ENCODE assay signal across 8 cellular contexts in genomic region chr16:58487566-58488351, GRCh38. TPM values are rescaled to one million over a fixed set of nuclear protein-coding genes. Genes with fewer than 3 reads are reported as not detected.
DNase-seq lines count a peak whose midpoint lies in the region; ATAC-seq lines count a peak whose summit lies in the region.

No MANE protein-coding gene starts in this region.

- H3K4me1 ChIP-seq in ES-I3 (ENCODE audit: insufficient read depth, low read length): peaks cover 1% of the 10 kb centered on the region; the same call in 1 of the 2 replicates

- DNase-seq in NCI-H2171 (lab: John Stamatoyannopoulos, UW): peak; percentile 75
- DNase-seq in activated CD4-positive, CD25-positive, alpha-beta regulatory T cell treated with anti-CD3 and anti-CD28 coated beads, Interleukin-2, amount 50 U/mL, for 72 hours: peak; percentile 80
- peak; percentile 52 for DNase-seq in central memory CD4-positive, alpha-beta T cell
- DNase-seq in left lobe of liver (ENCODE audit: low spot score): peak; percentile 78
- DNase-seq in stimulated activated CD4-positive, alpha-beta T cell treated with anti-CD3 and anti-CD28 coated beads, Interleukin-2, amount 100 ng/mL, for 4 hours (ENCODE audit: low read depth): peak; percentile 54

- ATAC-seq in HG02759 (IDR thresholded peaks at IDR 0.05; ENCODE audit: unreplicated experiment) (peak; percentile 90), left lobe of liver (peak; percentile 98), HG02852 (IDR thresholded peaks at IDR 0.05; ENCODE audit: unreplicated experiment) (no peak)

- H3K9me3 ChIP-seq in ES-I3 (ENCODE audit: control insufficient read depth, insufficient read depth, low read length): no peaks in the 10 kb centered on the region

- peak overlapping the region; percentile 13; the same call in 1 of the 2 replicates for H3K9ac ChIP-seq in ES-I3 (ENCODE audit: low read depth, low read length)

- H3K36me3 ChIP-seq in ES-I3 (ENCODE audit: insufficient read depth, low read length): no peaks in the 10 kb centered on the region

RNA-seq across cellular contexts. Expression of gene NDRG4, which starts 12.2 kb away (rescaled TPM):
- total RNA-seq in left lobe of liver: 2.4 TPM

RNA-seq across cellular contexts. Expression of gene SETD6, which starts 27.6 kb away (rescaled TPM):
- 13.5 TPM for total RNA-seq in left lobe of liver
